In the genomic region with DNA sequence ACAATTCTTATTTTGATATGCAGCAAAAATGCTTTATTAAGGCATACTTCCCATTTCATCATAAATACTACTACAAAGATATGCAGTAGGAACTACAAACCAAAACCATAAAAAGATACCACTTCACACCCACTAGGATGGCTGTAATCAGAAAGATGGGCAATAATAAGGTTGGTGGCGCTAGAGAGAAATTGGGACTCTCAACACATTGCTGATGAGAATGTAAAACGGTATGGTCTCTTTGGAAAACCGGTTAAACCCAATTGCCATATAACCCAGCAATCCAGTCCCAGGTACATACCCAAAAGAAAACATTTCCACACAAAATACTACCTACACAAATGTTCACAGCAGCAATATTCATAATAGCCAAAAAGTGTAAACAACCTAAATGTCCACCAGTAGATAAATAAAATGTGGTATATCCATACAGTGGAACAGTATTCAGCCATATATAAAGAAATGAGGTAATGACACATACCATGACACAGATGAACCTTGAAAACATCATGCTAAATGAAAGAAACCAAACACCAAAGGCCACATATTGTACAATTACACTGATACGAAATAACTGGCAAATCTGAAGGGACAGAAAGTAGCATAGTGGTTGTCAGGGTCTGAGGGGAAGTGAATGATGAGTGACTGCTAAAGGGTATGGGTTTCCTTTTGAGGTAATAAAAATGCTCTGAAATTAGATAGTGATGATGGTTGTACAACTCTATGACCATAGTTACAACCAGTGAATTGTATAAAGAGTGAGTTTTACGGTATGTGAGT, we compare ENCODE assay signal across 1 cellular context.
A peak's percentile ranks its signal among the peaks of the same experiment; 100 is the strongest.
TF ChIP-seq lines count a peak whose summit lies in the region.

No MANE protein-coding gene starts in this region.

TF ChIP-seq in HepG2, 621 proteins besides CTCF, POLR2A, EP300 and RAD21:
- TF ChIP-seq POLR2G (IDR thresholded peaks at IDR 0.05; ENCODE audit: low read depth, low read length) = no peak
- TF ChIP-seq, protein P1, sequence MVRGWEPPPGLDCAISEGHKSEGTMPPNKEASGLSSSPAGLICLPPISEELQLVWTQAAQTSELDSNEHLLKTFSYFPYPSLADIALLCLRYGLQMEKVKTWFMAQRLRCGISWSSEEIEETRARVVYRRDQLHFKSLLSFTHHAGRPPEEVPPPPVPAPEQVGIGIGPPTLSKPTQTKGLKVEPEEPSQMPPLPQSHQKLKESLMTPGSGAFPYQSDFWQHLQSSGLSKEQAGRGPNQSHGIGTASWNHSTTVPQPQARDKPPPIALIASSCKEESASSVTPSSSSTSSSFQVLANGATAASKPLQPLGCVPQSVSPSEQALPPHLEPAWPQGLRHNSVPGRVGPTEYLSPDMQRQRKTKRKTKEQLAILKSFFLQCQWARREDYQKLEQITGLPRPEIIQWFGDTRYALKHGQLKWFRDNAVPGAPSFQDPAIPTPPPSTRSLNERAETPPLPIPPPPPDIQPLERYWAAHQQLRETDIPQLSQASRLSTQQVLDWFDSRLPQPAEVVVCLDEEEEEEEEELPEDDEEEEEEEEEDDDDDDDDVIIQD (CRISPR knock-in tag; IDR thresholded peaks at IDR 0.05; ENCODE audit: low read depth) = peak; percentile 61; the same call in 1 of the 2 replicates
- TF ChIP-seq ZNF772 (CRISPR knock-in tag; IDR thresholded peaks at IDR 0.05) = no peak
